7 cellular contexts compared by ENCODE assay signal in genomic region chr15:77186518-77187095, GRCh38.
DNase-seq lines count a peak whose midpoint lies in the region; TF ChIP-seq lines count a peak whose summit lies in the region.

No MANE protein-coding gene starts in this region.

- in situ Hi-C loops in T47D (cut with HindIII; ENCODE audit: low pct_unique_long_range_greater_than_20kb, low sequenced_read_pairs) = no loop called here

- no peaks in the 10 kb centered on the region for H3K27me3 ChIP-seq in liver (ENCODE audit: control insufficient read depth in 4 of 4, insufficient read depth in 4 of 4, low read length in 3 of 4)

- peak; percentile 79 to 85 for TF ChIP-seq RAD21 in liver (IDR thresholded peaks at IDR 0.05)

- no peaks in the 10 kb centered on the region for H3K36me3 ChIP-seq in liver (ENCODE audit: control insufficient read depth in 4 of 4, insufficient read depth in 3 of 4, low read depth in 1 of 4, low read length in 3 of 4)

- peaks cover 0 to 8% (median 4%) of the 10 kb centered on the region in 4 donors for H3K4me1 ChIP-seq in liver (ENCODE audit: control insufficient read depth in 4 of 4, insufficient read depth in 4 of 4, low read length in 3 of 4)

- peak overlapping the region; percentile 6 to 20 for H3K27ac ChIP-seq in liver (ENCODE audit: low read depth in 1 of 2, low read length in 2 of 2)

- H3K4me3 ChIP-seq in liver (ENCODE audit: low read depth in 1 of 3, low read length in 3 of 3) = no peak overlapping the region

- DNase-seq in NCI-H1694 treated with DMSO at 0.1 percent for 48 hours (lab: John Stamatoyannopoulos, UW) (peak; percentile 42), T47D (ENCODE audit: low read depth in 1 of 2, low spot score in 1 of 2) (peak; percentile 16 to 57), dedifferentiated amniotic fluid mesenchymal stem cell (ENCODE audit: extremely low spot score) (no peak), NCI-H345 treated with DMSO at 0.1 percent for 48 hours (lab: John Stamatoyannopoulos, UW; ENCODE audit: unreplicated experiment) (no peak)
- no peak for DNase-seq in stimulated activated naive CD4-positive, alpha-beta T cell treated with Interleukin-2 at 50 U/mL for 16 hours (lab: John Stamatoyannopoulos, UW)

- H3K9ac ChIP-seq in liver (ENCODE audit: low read depth in 1 of 2, low read length in 2 of 2) = peak overlapping the region in 1 of 2 donors; percentile 50

- TF ChIP-seq CTCF in GM12873 (IDR thresholded peaks at IDR 0.05; ENCODE audit: insufficient read depth, low read depth, low read length, missing control alignments) (peak; percentile 68), liver (IDR thresholded peaks at IDR 0.05; ENCODE audit: low read depth, low read length, missing input control) (peak; percentile 45)

- WGBS in liver = 42% methylated on average over 4 of the region's 4 CpGs

- no peaks in the 10 kb centered on the region for H3K9me3 ChIP-seq in liver (ENCODE audit: control insufficient read depth in 4 of 4, low read length in 3 of 4)

TF ChIP-seq in liver, 16 proteins besides CTCF, POLR2A, EP300 and RAD21:
- TF ChIP-seq HNF4A (conservative IDR thresholded peaks at IDR 0.05) = no peak
- no peak for TF ChIP-seq REST (IDR thresholded peaks at IDR 0.05)
- TF ChIP-seq, protein P1, sequence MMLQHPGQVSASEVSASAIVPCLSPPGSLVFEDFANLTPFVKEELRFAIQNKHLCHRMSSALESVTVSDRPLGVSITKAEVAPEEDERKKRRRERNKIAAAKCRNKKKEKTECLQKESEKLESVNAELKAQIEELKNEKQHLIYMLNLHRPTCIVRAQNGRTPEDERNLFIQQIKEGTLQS (IDR thresholded peaks at IDR 0.05) = no peak
- peak; percentile 23 for TF ChIP-seq MAX (IDR thresholded peaks at IDR 0.05)
- TF ChIP-seq JUND (IDR thresholded peaks at IDR 0.05) = no peak

Comparison
In these comparisons a context has a peak if more than half of its experiments do, and no peak if none do; other contexts are left out.
1. DNase-seq: peak in NCI-H1694 treated with DMSO at 0.1 percent for 48 hours (single experiment) and T47D (2 of 2); none in dedifferentiated amniotic fluid mesenchymal stem cell (single experiment), stimulated activated naive CD4-positive, alpha-beta T cell treated with Interleukin-2 at 50 U/mL for 16 hours (single experiment) and NCI-H345 treated with DMSO at 0.1 percent for 48 hours (single experiment).